ENCODE assay signal across 9 cellular contexts in the genomic region with DNA sequence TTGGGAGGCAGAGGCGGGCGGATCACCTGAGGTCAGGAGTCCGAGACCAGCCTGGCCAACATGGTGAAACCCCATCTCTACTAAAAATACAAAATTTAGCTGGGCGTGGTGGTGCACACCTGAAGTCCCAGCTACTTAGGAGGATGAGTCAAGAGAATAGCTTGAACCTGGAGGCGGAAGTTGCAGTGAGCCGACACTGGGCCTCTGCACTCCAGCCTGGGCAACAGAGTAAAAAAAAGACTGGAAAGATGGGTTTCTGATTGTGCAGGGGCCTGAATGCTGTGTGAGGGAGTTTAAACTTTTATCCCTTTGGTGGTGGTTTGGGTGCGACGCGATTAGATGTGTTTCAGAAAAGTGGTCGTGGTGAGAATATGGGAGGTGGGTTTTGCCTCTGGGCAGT. TPM values are rescaled to one million over a fixed set of nuclear protein-coding genes. Genes with fewer than 3 reads are reported as not detected.
A peak's percentile ranks its signal among the peaks of the same experiment; 100 is the strongest.
DNase-seq lines count a peak whose midpoint lies in the region; ATAC-seq and TF ChIP-seq lines count a peak whose summit lies in the region.
"Had no signal": no experiment of that assay in that cellular context is flagged by ENCODE, and none has a peak within 500 bp of the region (broad histone marks: within the 10 kb centered on the region; RNA-seq: fewer than 3 reads in every experiment).

No MANE protein-coding gene starts in this region.

- H2AK5ac ChIP-seq in trophoblast cell (ENCODE audit: low read length), result no peak overlapping the region

- intact Hi-C loops in MCF 10A (cut with micrococcal nuclease) (no loop called here), mammary epithelial cell (cut with micrococcal nuclease) (no loop called here), activated B cell treated with CpG ODN at 0.5 μM for 24 hours (cut with micrococcal nuclease) (loop anchor here (5.0 kb wide), 1 partner anchor 37 kb away; no protein-coding TSS in a partner anchor), transverse colon (cut with DNase I; ENCODE audit: low total_unique reads) (no loop called here)

- H3K36me3 Mint-ChIP-seq in MCF 10A (ENCODE audit: insufficient read depth, unreplicated experiment), result peaks cover 5% of the 10 kb centered on the region
- no peaks in the 10 kb centered on the region for H3K36me3 Mint-ChIP-seq in activated B cell treated with CpG ODN at 0.5 μM for 24 hours (ENCODE audit: low read depth)

- H4K91ac ChIP-seq in trophoblast cell (ENCODE audit: low read depth, low read length), result no peak overlapping the region

- DNase-seq in MCF 10A (ENCODE audit: unreplicated experiment), result no peak
- DNase-seq in mammary epithelial cell, result no peak
- DNase-seq in activated B cell treated with CpG ODN at 0.5 μM for 24 hours, result no peak
- DNase-seq in hepatocyte (ENCODE audit: low spot score), result no peak
- no peak for DNase-seq in transverse colon
- DNase-seq in trophoblast cell, result no peak
- DNase-seq in cerebellum (ENCODE audit: low spot score), result no peak
- DNase-seq: islet precursor cell had no signal

- H2BK5ac ChIP-seq in trophoblast cell (ENCODE audit: low read depth, low read length, poor library complexity), result no peak overlapping the region

- no peak for ATAC-seq in activated B cell treated with CpG ODN at 0.5 μM for 24 hours (ENCODE audit: low read depth)
- ATAC-seq in GM21576 (IDR thresholded peaks at IDR 0.05; ENCODE audit: unreplicated experiment), result no peak

- 100% methylated on average over 4 of the region's 10 CpGs for WGBS in mammary epithelial cell (ENCODE audit: low coverage, missing lambda C conversion rate)
- WGBS in hepatocyte (ENCODE audit: low lambda C conversion rate, missing lambda C conversion rate), result 100% methylated on average over 10 of the region's 10 CpGs
- 80 to 85% methylated on average over 2 to 10 of the region's 10 CpGs for WGBS in transverse colon (ENCODE audit: low coverage in 1 of 2), 2 donors
- WGBS in trophoblast cell (ENCODE audit: extremely low coverage, insufficient coverage, insufficient read length), result no CpG with 5 or more reads among the region's 10 CpGs

- H3K36me3 ChIP-seq in mammary epithelial cell (ENCODE audit: insufficient read depth, low read length) (no peaks in the 10 kb centered on the region), hepatocyte (replicated peaks; ENCODE audit: insufficient read depth, low read depth) (no peaks in the 10 kb centered on the region), transverse colon (no peaks in the 10 kb centered on the region), trophoblast cell (ENCODE audit: control insufficient read depth in 1 of 2, insufficient read depth in 2 of 2, low read length in 2 of 2) (no peaks in the 10 kb centered on the region)

- no peak for TF ChIP-seq POLR2A in transverse colon (IDR thresholded peaks at IDR 0.05)

- CTCF ChIA-PET in MCF 10A (lab: Yijun Ruan, JAX) (interaction anchor here (0.6 kb wide), 1 partner anchor 12 kb away, joined by 6 read pairs; no protein-coding TSS in a partner anchor), mammary epithelial cell (lab: Charles Lee; ENCODE audit: low non-redundant PET) (no interaction called here), activated B cell treated with CpG ODN at 0.5 μM for 24 hours (lab: Charles Lee) (no interaction called here)

- H3K4me2 ChIP-seq in mammary epithelial cell (ENCODE audit: insufficient read depth, low read depth, low read length) (no peak overlapping the region), hepatocyte (peak overlapping the region; percentile 95), trophoblast cell (ENCODE audit: low read length) (no peak overlapping the region)

- no peak for TF ChIP-seq EP300 in transverse colon (IDR thresholded peaks at IDR 0.05; ENCODE audit: low read depth)

- TF ChIP-seq CTCF in MCF 10A (IDR thresholded peaks at IDR 0.05; ENCODE audit: unreplicated experiment), result no peak
- TF ChIP-seq CTCF in mammary epithelial cell (conservative IDR thresholded peaks at IDR 0.05 in 1 of 2, IDR thresholded peaks at IDR 0.05 in 1 of 2; ENCODE audit: extremely low read depth in 1 of 2, insufficient read depth in 1 of 2, low read depth in 1 of 2, low read length in 2 of 2), result no peak
- TF ChIP-seq CTCF in activated B cell treated with CpG ODN at 0.5 μM for 24 hours (IDR thresholded peaks at IDR 0.05), result no peak
- no peak for TF ChIP-seq CTCF in hepatocyte (IDR thresholded peaks at IDR 0.05; ENCODE audit: poor library complexity)
- TF ChIP-seq CTCF in transverse colon (IDR thresholded peaks at IDR 0.05), result no peak

- no peak overlapping the region for H3K27ac Mint-ChIP-seq in MCF 10A (ENCODE audit: low read depth, unreplicated experiment)
- peak overlapping the region; percentile 93 for H3K27ac Mint-ChIP-seq in activated B cell treated with CpG ODN at 0.5 μM for 24 hours

- no peak overlapping the region for H3K4ac ChIP-seq in trophoblast cell (ENCODE audit: low read depth, low read length)

- H3K23ac ChIP-seq in trophoblast cell (ENCODE audit: low read length), result no peak overlapping the region

- BruUV-seq in MCF 10A (replicated peaks; lab: Mats Ljungman, UMichigan) (no TSS peak), mammary epithelial cell (replicated peaks; lab: Mats Ljungman, UMichigan) (no TSS peak)

- in situ Hi-C loops in mammary epithelial cell (cut with MboI; ENCODE audit: low sequenced_read_pairs in 2 of 2), result no loop called here
- in situ Hi-C loops in transverse colon (cut with MboI; ENCODE audit: low pct_ligation_motif_present in 1 of 4, low pct_unique_long_range_greater_than_20kb in 1 of 4, low sequenced_read_pairs in 3 of 4), result no loop called here

- no peak overlapping the region for H2BK12ac ChIP-seq in trophoblast cell (ENCODE audit: low read length)

- H4K20me1 ChIP-seq in mammary epithelial cell (ENCODE audit: insufficient read depth, low read length) (no peaks in the 10 kb centered on the region), hepatocyte (ENCODE audit: insufficient read depth, poor library complexity, severe bottlenecking) (no peaks in the 10 kb centered on the region)

- dilution Hi-C loops in mammary epithelial cell (cut with HindIII; ENCODE audit: low sequenced_read_pairs), result loop anchor here (5.0 kb wide), 2 partner anchors 43 to 77 kb away; no protein-coding TSS in a partner anchor

- no peak overlapping the region for H3K18ac ChIP-seq in trophoblast cell (ENCODE audit: low read length)

- H3K14ac ChIP-seq in trophoblast cell (ENCODE audit: low read length), result no peak overlapping the region

- H3K9me3 ChIP-seq in mammary epithelial cell (replicated peaks; ENCODE audit: insufficient read depth, low read length), result no peaks in the 10 kb centered on the region
- no peaks in the 10 kb centered on the region for H3K9me3 ChIP-seq in hepatocyte (ENCODE audit: low read depth)
- no peaks in the 10 kb centered on the region for H3K9me3 ChIP-seq in transverse colon
- H3K9me3 ChIP-seq in trophoblast cell (ENCODE audit: insufficient read depth, low read depth, low read length), result no peaks in the 10 kb centered on the region

- H2BK120ac ChIP-seq in trophoblast cell (ENCODE audit: insufficient read depth, low read length, poor library complexity), result no peak overlapping the region

- no peak overlapping the region for H4K8ac ChIP-seq in trophoblast cell (ENCODE audit: low read depth, low read length)

- H2AFZ ChIP-seq in mammary epithelial cell (ENCODE audit: low read depth, low read length) (no peak overlapping the region), hepatocyte (no peak overlapping the region), trophoblast cell (ENCODE audit: insufficient read depth, low read length, poor library complexity) (no peak overlapping the region)

- no peaks in the 10 kb centered on the region for H3K9me2 ChIP-seq in hepatocyte (replicated peaks; ENCODE audit: insufficient read depth)

- H3K4me1 Mint-ChIP-seq in MCF 10A (ENCODE audit: insufficient read depth, unreplicated experiment) (peaks cover 30% of the 10 kb centered on the region), activated B cell treated with CpG ODN at 0.5 μM for 24 hours (peaks cover 55% of the 10 kb centered on the region)

- H3K27ac ChIP-seq in mammary epithelial cell (ENCODE audit: insufficient read depth, low read depth, low read length), result no peak overlapping the region
- H3K27ac ChIP-seq in hepatocyte, result no peak overlapping the region
- H3K27ac ChIP-seq in transverse colon, result peak overlapping the region; percentile 14 to 87 (median 84)
- H3K27ac ChIP-seq in trophoblast cell (ENCODE audit: low read depth, low read length), result no peak overlapping the region

- no peaks in the 10 kb centered on the region for H3K9me3 Mint-ChIP-seq in MCF 10A (ENCODE audit: unreplicated experiment)
- no peaks in the 10 kb centered on the region for H3K9me3 Mint-ChIP-seq in activated B cell treated with CpG ODN at 0.5 μM for 24 hours

- H3K4me3 ChIP-seq in mammary epithelial cell (replicated peaks in 1 of 3; ENCODE audit: insufficient read depth in 1 of 3, low read depth in 2 of 3, low read length in 3 of 3) (no peak overlapping the region), hepatocyte (no peak overlapping the region), transverse colon (no peak overlapping the region), trophoblast cell (ENCODE audit: low read depth, low read length) (no peak overlapping the region)

- H3K79me2 ChIP-seq in mammary epithelial cell (ENCODE audit: insufficient read depth, low read length) (peaks cover 14% of the 10 kb centered on the region), hepatocyte (peaks cover 58% of the 10 kb centered on the region), trophoblast cell (ENCODE audit: control insufficient read depth, insufficient read depth, low read length, poor library complexity) (peaks cover 9% of the 10 kb centered on the region)

- no peak overlapping the region for H4K12ac ChIP-seq in trophoblast cell (ENCODE audit: low read depth, low read length)

- POLR2A ChIA-PET in MCF 10A (lab: Yijun Ruan, JAX) (no interaction called here), activated B cell treated with CpG ODN at 0.5 μM for 24 hours (lab: Charles Lee) (interaction anchor here (0.5 to 2.0 kb wide), 4 partner anchors 16 to 682 kb away, joined by 5 to 7 read pairs (median 7); no protein-coding TSS in a partner anchor)

- H3K4me3 Mint-ChIP-seq in MCF 10A (ENCODE audit: unreplicated experiment) (peak overlapping the region; percentile 77), activated B cell treated with CpG ODN at 0.5 μM for 24 hours (peak overlapping the region; percentile 85)

- peaks cover 7% of the 10 kb centered on the region for H3K79me1 ChIP-seq in trophoblast cell (ENCODE audit: low read length)

- H3K27me3 ChIP-seq in mammary epithelial cell (ENCODE audit: insufficient read depth, low read length) (no peaks in the 10 kb centered on the region), hepatocyte (no peaks in the 10 kb centered on the region), transverse colon (no peaks in the 10 kb centered on the region), trophoblast cell (ENCODE audit: insufficient read depth, low read length) (no peaks in the 10 kb centered on the region)

- H3K27me3 Mint-ChIP-seq in MCF 10A (ENCODE audit: insufficient read depth, unreplicated experiment) (no peaks in the 10 kb centered on the region), activated B cell treated with CpG ODN at 0.5 μM for 24 hours (no peaks in the 10 kb centered on the region)

- H3K9ac ChIP-seq in mammary epithelial cell (ENCODE audit: insufficient read depth, low read length), result no peak overlapping the region
- H3K9ac ChIP-seq in trophoblast cell (ENCODE audit: low read length), result no peak overlapping the region

- H3K4me1 ChIP-seq in mammary epithelial cell (ENCODE audit: insufficient read depth, low read length) (peaks cover 25% of the 10 kb centered on the region), hepatocyte (ENCODE audit: insufficient read depth) (peaks cover 10% of the 10 kb centered on the region), transverse colon (peaks cover 4 to 30% (median 17%) of the 10 kb centered on the region in 4 donors), trophoblast cell (ENCODE audit: control insufficient read depth in 1 of 2, insufficient read depth in 2 of 2, low read length in 2 of 2) (peaks cover 9 to 11% of the 10 kb centered on the region in 2 experiments)

RNA-seq across cellular contexts. Expression of gene CHST12, which starts 1.8 kb away (rescaled TPM):
- 9.8 and 9.9 TPM in 2 replicates for total RNA-seq in MCF 10A (2022)
- total RNA-seq in mammary epithelial cell, result 10 to 100 TPM in 1 of 2 donors, 1 to 10 TPM in 1; 3.2 to 10.0 TPM
- 10.7 TPM for polyA plus RNA-seq in mammary epithelial cell
- 9.6 TPM for polyA minus RNA-seq in mammary epithelial cell
- total RNA-seq in activated B cell treated with CpG ODN at 0.5 μM for 24 hours, result 10.3 and 14.4 TPM in 2 replicates
- 7.2 and 8.4 TPM in 2 replicates for total RNA-seq in hepatocyte
- polyA plus RNA-seq in hepatocyte, result 21.5 and 23.2 TPM in 2 replicates
- total RNA-seq in transverse colon, result 100 to 1,000 TPM in 1 of 4 donors, 10 to 100 TPM in 2, 1 to 10 TPM in 1; 7.6 to 136 (median 13.6) TPM
- polyA plus RNA-seq in trophoblast cell (2013), result 18.9 and 19.3 TPM in 2 replicates
- 5.4 TPM for total RNA-seq in cerebellum

RNA-seq across cellular contexts. Expression of gene EIF3B, which starts 50.6 kb away (rescaled TPM):
- total RNA-seq in MCF 10A (2022) (258 and 290 TPM in 2 replicates), mammary epithelial cell (100 to 1,000 TPM; 154 to 213 TPM), activated B cell treated with CpG ODN at 0.5 μM for 24 hours (198 and 202 TPM in 2 replicates), hepatocyte (122 and 131 TPM in 2 replicates), transverse colon (100 to 1,000 TPM in 1 of 4 donors, 10 to 100 TPM in 3; 75.4 to 201 (median 90.6) TPM), cerebellum (57.8 TPM)
- polyA plus RNA-seq in mammary epithelial cell (119 TPM), hepatocyte (139 and 145 TPM in 2 replicates)
- 344 TPM for polyA minus RNA-seq in mammary epithelial cell
- 174 and 182 TPM in 2 replicates for polyA plus RNA-seq in trophoblast cell (2013)

Comparison
In these comparisons a context has a peak if more than half of its experiments do, and no peak if none do; other contexts are left out.
1. H3K27ac ChIP-seq: peak in transverse colon (4 of 4); none in mammary epithelial cell (single experiment), hepatocyte (single experiment) and trophoblast cell (single experiment).